8 cellular contexts compared by ENCODE assay signal in the genomic region with DNA sequence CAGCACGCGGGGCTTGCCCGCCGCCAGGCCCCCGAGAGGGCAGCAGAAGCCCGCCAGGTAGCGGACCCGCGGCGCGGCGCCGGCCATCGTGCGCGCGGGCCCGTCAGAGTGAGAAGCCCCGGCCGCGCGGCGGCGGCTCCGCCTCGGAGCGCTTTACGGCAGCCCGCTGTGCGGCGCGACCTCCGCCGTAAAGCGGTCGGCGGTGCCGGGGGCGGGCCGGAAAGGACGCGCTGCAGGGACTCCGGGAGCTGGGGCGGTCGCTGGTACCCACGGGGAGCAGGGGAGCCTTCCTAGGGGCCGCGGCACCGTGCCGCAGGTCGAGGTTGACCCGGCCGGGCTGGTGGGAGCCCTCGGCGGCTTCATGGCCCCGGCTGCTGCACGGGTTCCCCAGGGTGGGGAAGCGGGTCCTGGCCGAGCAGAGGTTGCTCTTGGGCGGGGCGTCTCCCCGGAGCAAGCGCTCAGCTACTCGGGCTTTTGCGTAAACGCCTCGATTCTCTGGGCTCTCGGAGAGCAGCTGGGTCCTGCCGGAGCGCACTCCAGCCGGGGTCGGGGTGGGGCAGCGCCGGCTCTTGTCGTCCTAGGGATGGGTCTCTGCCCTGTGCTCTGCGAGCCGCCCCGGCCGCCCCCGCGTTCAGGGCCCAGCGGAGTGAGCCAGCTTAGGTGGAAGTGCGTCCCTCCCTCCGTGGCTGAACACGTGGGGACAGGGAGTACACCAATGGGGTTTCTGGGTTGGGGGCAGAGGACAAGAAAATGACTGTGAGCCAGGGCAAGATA. TPM values are rescaled to one million over a fixed set of nuclear protein-coding genes. Genes with fewer than 3 reads are reported as not detected.
DNase-seq lines count a peak whose midpoint lies in the region; ATAC-seq lines count a peak whose summit lies in the region.

A gene with protein sequence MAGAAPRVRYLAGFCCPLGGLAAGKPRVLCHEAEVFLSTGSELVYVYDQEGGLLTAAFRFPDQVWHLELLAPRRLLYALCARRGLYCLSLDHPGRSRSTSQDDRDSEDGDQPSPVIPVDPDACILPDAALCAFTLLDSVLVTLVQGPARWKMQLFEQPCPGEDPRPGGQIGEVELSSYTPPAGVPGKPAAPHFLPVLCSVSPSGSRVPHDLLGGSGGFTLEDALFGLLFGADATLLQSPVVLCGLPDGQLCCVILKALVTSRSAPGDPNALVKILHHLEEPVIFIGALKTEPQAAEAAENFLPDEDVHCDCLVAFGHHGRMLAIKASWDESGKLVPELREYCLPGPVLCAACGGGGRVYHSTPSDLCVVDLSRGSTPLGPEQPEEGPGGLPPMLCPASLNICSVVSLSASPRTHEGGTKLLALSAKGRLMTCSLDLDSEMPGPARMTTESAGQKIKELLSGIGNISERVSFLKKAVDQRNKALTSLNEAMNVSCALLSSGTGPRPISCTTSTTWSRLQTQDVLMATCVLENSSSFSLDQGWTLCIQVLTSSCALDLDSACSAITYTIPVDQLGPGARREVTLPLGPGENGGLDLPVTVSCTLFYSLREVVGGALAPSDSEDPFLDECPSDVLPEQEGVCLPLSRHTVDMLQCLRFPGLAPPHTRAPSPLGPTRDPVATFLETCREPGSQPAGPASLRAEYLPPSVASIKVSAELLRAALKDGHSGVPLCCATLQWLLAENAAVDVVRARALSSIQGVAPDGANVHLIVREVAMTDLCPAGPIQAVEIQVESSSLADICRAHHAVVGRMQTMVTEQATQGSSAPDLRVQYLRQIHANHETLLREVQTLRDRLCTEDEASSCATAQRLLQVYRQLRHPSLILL (minus strand): TSS at position 110 of the 774 bp plus-strand sequence. CDS start 23 bp downstream, at position 87.

- peak within 1 kb of the TSS; percentile 44 for H2AFZ ChIP-seq in neuron (ENCODE audit: low read depth, low read length)

- DNase-seq in COLO829 (ENCODE audit: low spot score), result peak; percentile 81
- peak; percentile 91 for DNase-seq in HuH-7.5 (ENCODE audit: low spot score)
- peak; percentile 84 to 95 for DNase-seq in SJSA1 (ENCODE audit: low read depth in 1 of 2, low spot score in 2 of 2)
- DNase-seq in activated gamma-delta T cell treated with anti-CD3 and anti-CD28 coated beads, Interleukin-2, amount 50 U/mL, for 16 hours (ENCODE audit: low read depth), result peak; percentile 63
- peak; percentile 70 for DNase-seq in foreskin melanocyte
- DNase-seq in stromal cell of bone marrow (ENCODE audit: low read depth), result peak; percentile 66

- H3K27ac ChIP-seq in SJSA1, result peak within 1 kb of the TSS; percentile 16; the same call in 1 of the 2 replicates

- H3K4me1 ChIP-seq in SJSA1 (replicated peaks), result peaks cover 47% of the 10 kb centered on the region
- H3K4me1 ChIP-seq in neuron (ENCODE audit: insufficient read depth, low read length), result peaks cover 21% of the 10 kb centered on the region

- peak; percentile 39 for ATAC-seq in GM19463 (IDR thresholded peaks at IDR 0.05; ENCODE audit: unreplicated experiment)

- H3K27me3 ChIP-seq in SJSA1 (replicated peaks), result no peaks in the 10 kb centered on the region
- no peaks in the 10 kb centered on the region for H3K27me3 ChIP-seq in neuron (ENCODE audit: insufficient read depth, low read length)

- H3K9me3 ChIP-seq in SJSA1 (replicated peaks) (peaks cover 10% of the 10 kb centered on the region; the same call in 1 of the 2 replicates), neuron (ENCODE audit: low read length) (no peaks in the 10 kb centered on the region)

- H3K4me3 ChIP-seq in SJSA1, result peak within 1 kb of the TSS; percentile 89
- peak within 1 kb of the TSS; percentile 72 for H3K4me3 ChIP-seq in neuron (ENCODE audit: low read length)

- H3K36me3 ChIP-seq in SJSA1 (peaks cover 66% of the 10 kb centered on the region), neuron (ENCODE audit: insufficient read depth, low read length) (peaks cover 31% of the 10 kb centered on the region)

RNA-seq across cellular contexts. Expression of the gene that starts here (rescaled TPM):
- total RNA-seq in SJSA1 (2014; rRNA removed; shearing (Covaris generic)), result 26.0 and 28.1 TPM in 2 replicates

Comparison
In these comparisons a context has a peak if more than half of its experiments do, and no peak if none do; other contexts are left out.
1. Peak in every context shown above with its lines: DNase-seq, ATAC-seq, H3K4me3 ChIP-seq and H3K27ac ChIP-seq.